In genomic region chr19:2434267-2434666, GRCh38 we compare ENCODE assay signal across 17 cellular contexts.
"Had no signal": no experiment of that assay in that cellular context is flagged by ENCODE, and none has a peak within 500 bp of the region (broad histone marks: within the 10 kb centered on the region; RNA-seq: fewer than 3 reads in every experiment).

No MANE protein-coding gene starts in this region.

- H3K27me3 Mint-ChIP-seq: activated CD4-positive, alpha-beta memory T cell treated with anti-CD3 and anti-CD28 coated beads, Interleukin-2, amount 10 ng/mL, durations not matched to agents 7 days and 5 days; activated CD8-positive, alpha-beta memory T cell treated with anti-CD3 and anti-CD28 coated beads, Interleukin-2, amount 10 ng/mL, durations not matched to agents 7 days and 5 days; central memory CD8-positive, alpha-beta T cell had no signal

- H3K9me3 Mint-ChIP-seq: activated CD4-positive, alpha-beta memory T cell treated with anti-CD3 and anti-CD28 coated beads, Interleukin-2, amount 10 ng/mL, durations not matched to agents 7 days and 5 days; central memory CD8-positive, alpha-beta T cell; nephron had no signal

- H3K27ac Mint-ChIP-seq: activated CD4-positive, alpha-beta memory T cell treated with anti-CD3 and anti-CD28 coated beads, Interleukin-2, amount 10 ng/mL, durations not matched to agents 7 days and 5 days; activated CD8-positive, alpha-beta memory T cell treated with anti-CD3 and anti-CD28 coated beads, Interleukin-2, amount 10 ng/mL, durations not matched to agents 7 days and 5 days; nephron had no signal

- H3K4me1 Mint-ChIP-seq: activated CD4-positive, alpha-beta memory T cell treated with anti-CD3 and anti-CD28 coated beads, Interleukin-2, amount 10 ng/mL, durations not matched to agents 7 days and 5 days; activated CD8-positive, alpha-beta memory T cell treated with anti-CD3 and anti-CD28 coated beads, Interleukin-2, amount 10 ng/mL, durations not matched to agents 7 days and 5 days; central memory CD8-positive, alpha-beta T cell; nephron had no signal

- H3K27ac ChIP-seq: brain microvascular endothelial cell, colonic mucosa, WERI-Rb-1 had no signal

- H3K27me3 ChIP-seq: brain microvascular endothelial cell, colonic mucosa had no signal

- DNase-seq: activated CD4-positive, alpha-beta memory T cell treated with anti-CD3 and anti-CD28 coated beads, Interleukin-2, amount 10 ng/mL, durations not matched to agents 7 days and 5 days; activated CD4-positive, alpha-beta T cell treated with anti-CD3 and anti-CD28 coated beads for 1 hour; activated CD8-positive, alpha-beta memory T cell treated with anti-CD3 and anti-CD28 coated beads, Interleukin-2, amount 10 ng/mL, durations not matched to agents 7 days and 5 days; activated naive CD4-positive, alpha-beta T cell treated with anti-CD3 and anti-CD28 coated beads, Interleukin-2, amount 50 U/mL, for 16 hours; brain microvascular endothelial cell; colonic mucosa; kidney; midbrain; nucleus accumbens; stimulated activated CD4-positive, alpha-beta T cell treated with anti-CD3 and anti-CD28 coated beads, Interleukin-12 subunit alpha, Interleukin-12 subunit beta, amount 100 ng/mL, for 4 hours; stimulated activated CD4-positive, alpha-beta T cell treated with anti-CD3 and anti-CD28 coated beads, Interleukin-1b, Interleukin-23, amount 100 ng/mL, for 48 hours; stimulated activated CD8-positive, alpha-beta memory T cell treated with anti-CD3 and anti-CD28 coated beads, Interleukin-4, amount 100 ng/mL, for 48 hours; stimulated activated naive CD4-positive, alpha-beta T cell treated with Interleukin-2 at 50 U/mL for 16 hours; trophoblast cell; WERI-Rb-1 had no signal

- H3K4me3 ChIP-seq: colonic mucosa had no signal

- H3K4me3 Mint-ChIP-seq: activated CD4-positive, alpha-beta memory T cell treated with anti-CD3 and anti-CD28 coated beads, Interleukin-2, amount 10 ng/mL, durations not matched to agents 7 days and 5 days; activated CD8-positive, alpha-beta memory T cell treated with anti-CD3 and anti-CD28 coated beads, Interleukin-2, amount 10 ng/mL, durations not matched to agents 7 days and 5 days; central memory CD8-positive, alpha-beta T cell; nephron had no signal

- H3K4me1 ChIP-seq: colonic mucosa had no signal

- H3K9me3 ChIP-seq: colonic mucosa had no signal
